9 cellular contexts compared by ENCODE assay signal in the genomic region with DNA sequence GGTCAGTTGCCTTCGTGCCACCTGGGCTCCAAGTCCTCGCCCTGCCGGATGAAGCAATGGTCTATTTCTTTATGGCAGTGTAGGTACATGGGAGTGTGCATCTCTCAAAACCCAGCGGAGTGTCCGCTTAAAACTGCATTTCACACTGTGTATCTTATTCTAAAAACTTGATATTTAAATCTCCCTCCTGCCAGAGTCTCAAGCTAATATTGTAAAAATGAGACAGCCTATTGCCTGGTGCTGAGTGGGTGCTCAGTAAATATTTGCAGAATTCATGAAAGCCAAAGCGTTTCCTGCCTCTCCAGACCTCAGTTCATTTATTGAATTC. TPM values are rescaled to one million over a fixed set of nuclear protein-coding genes. Genes with fewer than 3 reads are reported as not detected.
A peak's percentile ranks its signal among the peaks of the same experiment; 100 is the strongest.
DNase-seq lines count a peak whose midpoint lies in the region; ATAC-seq, FAIRE-seq and TF ChIP-seq lines count a peak whose summit lies in the region.
"Had no signal": no experiment of that assay in that cellular context is flagged by ENCODE, and none has a peak within 500 bp of the region (broad histone marks: within the 10 kb centered on the region; RNA-seq: fewer than 3 reads in every experiment).

No MANE protein-coding gene starts in this region.

- peak overlapping the region; percentile 97 for H2AFZ ChIP-seq in H9 (ENCODE audit: low read length)
- peak overlapping the region; percentile 59 for H2AFZ ChIP-seq in HepG2 (ENCODE audit: low read length)

- no peaks in the 10 kb centered on the region for H3K9me3 ChIP-seq in AG04450 (ENCODE audit: control insufficient read depth, insufficient read depth, low read length)
- H3K9me3 ChIP-seq in H9 (ENCODE audit: control insufficient read depth, low read depth, low read length): no peaks in the 10 kb centered on the region
- H3K9me3 ChIP-seq in HepG2 (ENCODE audit: low read length): no peaks in the 10 kb centered on the region
- no peaks in the 10 kb centered on the region for H3K9me3 ChIP-seq in tibial nerve

- no peak for TF ChIP-seq EP300 in HepG2 (IDR thresholded peaks at IDR 0.05; ENCODE audit: low read depth in 2 of 2, low read length in 2 of 2)
- no peak for TF ChIP-seq EP300 in HepG2 (CRISPR knock-in tag; IDR thresholded peaks at IDR 0.05; ENCODE audit: borderline replicate concordance)
- TF ChIP-seq EP300 in tibial nerve (IDR thresholded peaks at IDR 0.05): no peak

- no peaks in the 10 kb centered on the region for H3K79me1 ChIP-seq in H9 (ENCODE audit: insufficient read depth, low read depth, low read length, poor library complexity, severe bottlenecking)

- no peak overlapping the region for H2BK120ac ChIP-seq in H9 (ENCODE audit: low read depth, low read length, poor library complexity, severe bottlenecking)

- no TSS peak for BruUV-seq in HepG2 (replicated peaks; lab: Mats Ljungman, UMichigan)

- H3K4me2 ChIP-seq in H9 (ENCODE audit: insufficient read depth, insufficient read length, low read length) (peak overlapping the region; percentile 47), HepG2 (ENCODE audit: low read depth, low read length) (peak overlapping the region; percentile 80)

- no peak overlapping the region for H3K56ac ChIP-seq in H9 (ENCODE audit: insufficient read length, low read depth, low read length)

- H2BK12ac ChIP-seq in H9 (ENCODE audit: insufficient read length, low read depth, low read length): no peak overlapping the region

- H3K4me3 ChIP-seq in AG04450 (ENCODE audit: low read depth, low read length): peak overlapping the region; percentile 92
- peak overlapping the region; percentile 64 to 94 (median 82) for H3K4me3 ChIP-seq in HepG2 (replicated peaks in 1 of 3; ENCODE audit: insufficient read depth in 1 of 3, low read depth in 2 of 3, low read length in 3 of 3)
- H3K4me3 ChIP-seq in tibial nerve: peak overlapping the region; percentile 48 to 98 (median 71)

- TF ChIP-seq RAD21 in HepG2 (CRISPR knock-in tag; IDR thresholded peaks at IDR 0.05): no peak

- H4K20me1 ChIP-seq in H9 (ENCODE audit: control insufficient read depth, insufficient read depth, insufficient read length): no peaks in the 10 kb centered on the region
- H4K20me1 ChIP-seq in HepG2 (ENCODE audit: insufficient read depth, low read length): no peaks in the 10 kb centered on the region

- no peak overlapping the region for H3K4ac ChIP-seq in H9 (ENCODE audit: low read depth, low read length)

- ATAC-seq in activated naive CD8-positive, alpha-beta T cell treated with anti-CD3 and anti-CD28 coated beads, Interleukin-2, amount 10 ng/mL, durations not matched to agents 7 days and 5 days (ENCODE audit: low read depth): peak; percentile 14
- ATAC-seq in HepG2 (peak; percentile 9), GM21390 (IDR thresholded peaks at IDR 0.05; ENCODE audit: unreplicated experiment) (no peak), HG02759 (IDR thresholded peaks at IDR 0.05; ENCODE audit: unreplicated experiment) (no peak)

- no peaks in the 10 kb centered on the region for H3K9me3 Mint-ChIP-seq in H9
- H3K9me3 Mint-ChIP-seq in activated naive CD8-positive, alpha-beta T cell treated with anti-CD3 and anti-CD28 coated beads, Interleukin-2, amount 10 ng/mL, durations not matched to agents 7 days and 5 days: no peaks in the 10 kb centered on the region

- no CpG with 5 or more reads among the region's 6 CpGs for WGBS in H9 (ENCODE audit: extremely low coverage, insufficient read length, low lambda C conversion rate)
- 0% methylated on average over 3 of the region's 6 CpGs for WGBS in HepG2 (ENCODE audit: low lambda C conversion rate)
- WGBS in tibial nerve, 2 donors: 10 to 13% methylated on average over 6 of the region's 6 CpGs

- H3K27me3 ChIP-seq in AG04450 (ENCODE audit: control insufficient read depth, insufficient read depth, low read length) (no peaks in the 10 kb centered on the region), H9 (ENCODE audit: insufficient read depth, low read length) (no peaks in the 10 kb centered on the region), HepG2 (ENCODE audit: control insufficient read depth in 1 of 2, insufficient read depth in 2 of 2, low read length in 2 of 2) (no peaks in the 10 kb centered on the region; a peak in 1 of 5 replicates), tibial nerve (no peaks in the 10 kb centered on the region)

- in situ Hi-C loops in HepG2 (cut with HindIII; ENCODE audit: extremely low pct_ligation_motif_present, low pct_unique_long_range_greater_than_20kb): no loop called here

- H3K79me2 ChIP-seq in H9 (ENCODE audit: insufficient read depth, low read length) (no peaks in the 10 kb centered on the region), HepG2 (ENCODE audit: insufficient read depth, low read length) (peaks cover 24% of the 10 kb centered on the region)

- no peak overlapping the region for H3K27ac ChIP-seq in AG04450 (ENCODE audit: low read depth, low read length)
- no peak overlapping the region for H3K27ac ChIP-seq in H9 (ENCODE audit: insufficient read length, low read depth, low read length)
- no peak overlapping the region for H3K27ac ChIP-seq in HepG2 (ENCODE audit: extremely low read length, insufficient read depth, low read length)
- H3K27ac ChIP-seq in tibial nerve: peak overlapping the region; percentile 69 to 96 (median 88)

- H2BK15ac ChIP-seq in H9 (ENCODE audit: low read depth, low read length): no peak overlapping the region

- H2BK5ac ChIP-seq in H9 (ENCODE audit: insufficient read length, low read length): no peak overlapping the region

- no peak overlapping the region for H3K27ac Mint-ChIP-seq in H9
- peak overlapping the region; percentile 82 for H3K27ac Mint-ChIP-seq in activated naive CD8-positive, alpha-beta T cell treated with anti-CD3 and anti-CD28 coated beads, Interleukin-2, amount 10 ng/mL, durations not matched to agents 7 days and 5 days

- POLR2A ChIA-PET in AG04450 (lab: Yijun Ruan, JAX) (interaction anchor here (0.9 to 1.5 kb wide), 3 partner anchors 10 to 33 kb away, joined by 3 read pairs; no protein-coding TSS in a partner anchor), HepG2 (lab: Yijun Ruan, JAX) (no interaction called here)
- POLR2A ChIA-PET in activated naive CD8-positive, alpha-beta T cell treated with anti-CD3 and anti-CD28 coated beads, Interleukin-2, amount 10 ng/mL, durations not matched to agents 7 days and 5 days (lab: Charles Lee): interaction anchor here (0.7 to 2.2 kb wide), 5 partner anchors 9 to 28 kb away, joined by 3 to 8 read pairs (median 3); no protein-coding TSS in a partner anchor

- no peak overlapping the region for H2AK5ac ChIP-seq in H9 (ENCODE audit: insufficient read length, low read length)

- H3K36me3 Mint-ChIP-seq in H9 (ENCODE audit: insufficient read depth in 1 of 3, low read depth in 3 of 3): peaks cover 0 to 4% (median 0%) of the 10 kb centered on the region in 3 experiments; a peak in 2 of 7 replicates
- H3K36me3 Mint-ChIP-seq in activated naive CD8-positive, alpha-beta T cell treated with anti-CD3 and anti-CD28 coated beads, Interleukin-2, amount 10 ng/mL, durations not matched to agents 7 days and 5 days: peaks cover 21% of the 10 kb centered on the region

- no peak overlapping the region for H4K8ac ChIP-seq in H9 (replicated peaks; ENCODE audit: insufficient read length, low read depth, low read length)

- no peak overlapping the region for H4K5ac ChIP-seq in H9 (ENCODE audit: insufficient read length, low read depth, low read length)

- peaks cover 16 to 20% of the 10 kb centered on the region in 2 experiments for H3K4me1 Mint-ChIP-seq in H9
- peaks cover 32% of the 10 kb centered on the region for H3K4me1 Mint-ChIP-seq in activated naive CD8-positive, alpha-beta T cell treated with anti-CD3 and anti-CD28 coated beads, Interleukin-2, amount 10 ng/mL, durations not matched to agents 7 days and 5 days

- DNase-seq in AG04450 (ENCODE audit: low read depth, low spot score) (no peak), H9 (no peak), HepG2 (ENCODE audit: low spot score) (no peak), tibial nerve (ENCODE audit: low spot score in 2 of 2) (no peak), C1 segment of cervical spinal cord (lab: John Stamatoyannopoulos, UW) (no peak)
- DNase-seq in activated naive CD8-positive, alpha-beta T cell treated with anti-CD3 and anti-CD28 coated beads, Interleukin-2, amount 10 ng/mL, durations not matched to agents 7 days and 5 days: no peak

- 0 out of 2 replicates have a peak overlapping the region, but pooled peaks have one; percentile 74 for H3K14ac ChIP-seq in H9 (ENCODE audit: insufficient read depth, low read length)

- peaks cover 3% of the 10 kb centered on the region for H3K23me2 ChIP-seq in H9 (ENCODE audit: insufficient read length, low read depth, low read length, poor library complexity, severe bottlenecking)

- peak overlapping the region; percentile 61 to 83 for H3K4me3 Mint-ChIP-seq in H9
- H3K4me3 Mint-ChIP-seq in activated naive CD8-positive, alpha-beta T cell treated with anti-CD3 and anti-CD28 coated beads, Interleukin-2, amount 10 ng/mL, durations not matched to agents 7 days and 5 days: peak overlapping the region; percentile 81

- TF ChIP-seq CTCF in AG04450 (IDR thresholded peaks at IDR 0.05; ENCODE audit: low read depth, low read length) (no peak), H9 (conservative IDR thresholded peaks at IDR 0.05) (no peak), HepG2 (CRISPR knock-in tag; IDR thresholded peaks at IDR 0.05) (no peak), tibial nerve (IDR thresholded peaks at IDR 0.05) (no peak)

- intact Hi-C loops in HepG2 (cut with micrococcal nuclease; ENCODE audit: unreplicated experiment): no loop called here

- H3T11ph ChIP-seq in H9 (ENCODE audit: low read length): no peak overlapping the region

- H3K4me1 ChIP-seq in H9 (ENCODE audit: insufficient read depth, low read length) (peaks cover 2% of the 10 kb centered on the region; the same call in 1 of the 2 replicates), HepG2 (ENCODE audit: insufficient read depth, low read length) (peaks cover 79% of the 10 kb centered on the region), tibial nerve (peaks cover 0 to 50% (median 19%) of the 10 kb centered on the region in 4 donors)

- CTCF ChIA-PET in AG04450 (lab: Charles Lee): interaction anchor here (0.6 to 1.7 kb wide), 2 partner anchors 31 to 201 kb away, joined by 7 read pairs; no protein-coding TSS in a partner anchor
- CTCF ChIA-PET in HepG2 (lab: Yijun Ruan, JAX; ENCODE audit: low intra/inter-chr PET ratio, low total read pairs): no interaction called here

- H3K9ac ChIP-seq in H9 (ENCODE audit: extremely low read depth, insufficient read length, low read length) (peak overlapping the region; percentile 34), HepG2 (ENCODE audit: insufficient read depth, low read depth, low read length) (0 out of 2 replicates have a peak overlapping the region, but pooled peaks have one; percentile 13)

- no peak overlapping the region for H2BK20ac ChIP-seq in H9 (ENCODE audit: low read depth, low read length, poor library complexity, severe bottlenecking)

- H3K18ac ChIP-seq in H9 (ENCODE audit: insufficient read length, low read depth, low read length): no peak overlapping the region

- TF ChIP-seq POLR2A in HepG2 (IDR thresholded peaks at IDR 0.05; ENCODE audit: insufficient read depth in 1 of 2, low read depth in 2 of 2, low read length in 2 of 2) (no peak), tibial nerve (IDR thresholded peaks at IDR 0.05) (no peak)

- FAIRE-seq in HepG2 (lab: Jason Lieb, UNC): no peak
- FAIRE-seq: islet of Langerhans had no signal

- H3K36me3 ChIP-seq in HepG2 (replicated peaks in 1 of 2; ENCODE audit: control insufficient read depth in 1 of 2, insufficient read depth in 2 of 2, low read length in 2 of 2) (no peaks in the 10 kb centered on the region), tibial nerve (no peaks in the 10 kb centered on the region)

- H3K27me3 Mint-ChIP-seq in H9 (ENCODE audit: low read depth): peaks cover 2% of the 10 kb centered on the region
- no peaks in the 10 kb centered on the region for H3K27me3 Mint-ChIP-seq in activated naive CD8-positive, alpha-beta T cell treated with anti-CD3 and anti-CD28 coated beads, Interleukin-2, amount 10 ng/mL, durations not matched to agents 7 days and 5 days

- no peak overlapping the region for H3K23ac ChIP-seq in H9 (ENCODE audit: insufficient read length, low read depth, low read length)

- no peak overlapping the region for H4K91ac ChIP-seq in H9 (ENCODE audit: insufficient read length, low read depth, low read length)

RNA-seq across cellular contexts. Expression of a gene that starts 0.3 kb away (rescaled TPM):
- polyA plus RNA-seq in AG04450 (2011; rRNA removed) (42.0 and 42.5 TPM in 2 replicates), HepG2 (2011; rRNA removed) (14.4 and 18.8 TPM in 2 replicates)
- 51.6 and 57.3 TPM in 2 replicates for polyA minus RNA-seq in AG04450 (2011; rRNA and poly(A)+ RNA removed)
- total RNA-seq in H9 (2021) (16.0 and 17.6 TPM in 2 replicates), HepG2 (2016; rRNA removed; fragmentation: Illumina TruSeq; extraction: Trizol) (7.9 and 10.1 TPM in 2 replicates), tibial nerve (100 to 1,000 TPM in 2 of 4 donors, 10 to 100 TPM in 2; 64.5 to 127 (median 94.5) TPM)
- 100 to 1,000 TPM; 123 to 125 TPM for total RNA-seq in activated naive CD8-positive, alpha-beta T cell treated with anti-CD3 and anti-CD28 coated beads, Interleukin-2, amount 10 ng/mL, durations not matched to agents 7 days and 5 days
- total RNA-seq in HepG2 (2016; cell fraction: cytosol; rRNA removed; fragmentation: Illumina TruSeq; extraction: Trizol; ENCODE audit: low read depth): 4.1 and 5.1 TPM in 2 replicates
- 7.4 and 10.4 TPM in 2 replicates for total RNA-seq in HepG2 (2016; cell fraction: insoluble cytoplasmic fraction; rRNA removed; fragmentation: Illumina TruSeq; extraction: Trizol)
- total RNA-seq in HepG2 (2016; cell fraction: membrane; rRNA removed; fragmentation: Illumina TruSeq; extraction: Trizol): 4.5 and 5.3 TPM in 2 replicates
- 12.1 and 12.6 TPM in 2 replicates for total RNA-seq in HepG2 (2016; cell fraction: nucleus; rRNA removed; fragmentation: Illumina TruSeq; extraction: Trizol)
- polyA plus RNA-seq in HepG2 (2011; cell fraction: cytosol; rRNA removed): 8.9 and 11.2 TPM in 2 replicates
- polyA plus RNA-seq in HepG2 (2011; cell fraction: nucleus; rRNA removed): 36.0 and 41.0 TPM in 2 replicates
- 7.6 and 13.3 TPM in 2 replicates for polyA plus RNA-seq in HepG2 (2012)
- 0.70 and 0.78 TPM in 2 replicates for polyA plus RNA-seq in HepG2 (2016; cell fraction: cytosol; fragmentation: Illumina TruSeq; extraction: Trizol; ENCODE audit: low read depth)
- polyA plus RNA-seq in HepG2 (2016; cell fraction: insoluble cytoplasmic fraction; fragmentation: Illumina TruSeq; extraction: Trizol; ENCODE audit: low read depth): 5.9 and 9.0 TPM in 2 replicates
- 1.7 and 1.9 TPM in 2 replicates for polyA plus RNA-seq in HepG2 (2016; cell fraction: membrane; fragmentation: Illumina TruSeq; extraction: Trizol; ENCODE audit: low read depth)
- 16.5 and 18.2 TPM in 2 replicates for polyA plus RNA-seq in HepG2 (2016; cell fraction: nucleus; fragmentation: Illumina TruSeq; extraction: Trizol; ENCODE audit: insufficient read depth, low read depth)
- 27.1 and 31.4 TPM in 2 replicates for polyA minus RNA-seq in HepG2 (2011; rRNA and poly(A)+ RNA removed; ENCODE audit: low replicate concordance)
- polyA minus RNA-seq in HepG2 (2011; cell fraction: cytosol; rRNA and poly(A)+ RNA removed): 8.7 and 10.4 TPM in 2 replicates
- polyA minus RNA-seq in HepG2 (2011; cell fraction: nucleus; rRNA and poly(A)+ RNA removed): 28.2 and 32.3 TPM in 2 replicates

RNA-seq across cellular contexts. Expression of a gene that starts 14.5 kb away (rescaled TPM):
- polyA plus RNA-seq in AG04450 (2011; rRNA removed) (0.04 TPM in 1 of 2 replicates, not detected in the other), HepG2 (2011; rRNA removed) (not detected in 2 replicates)
- polyA minus RNA-seq in AG04450 (2011; rRNA and poly(A)+ RNA removed): 0.14 TPM in 1 of 2 replicates, not detected in the other
- total RNA-seq in H9 (2021) (not detected in 2 replicates), HepG2 (2016; rRNA removed; fragmentation: Illumina TruSeq; extraction: Trizol) (not detected in 2 replicates), tibial nerve (not detected)
- under 1 TPM in 1 of 2 experiments, not detected in 1; 0.11 TPM for total RNA-seq in activated naive CD8-positive, alpha-beta T cell treated with anti-CD3 and anti-CD28 coated beads, Interleukin-2, amount 10 ng/mL, durations not matched to agents 7 days and 5 days
- total RNA-seq in HepG2 (2016; cell fraction: cytosol; rRNA removed; fragmentation: Illumina TruSeq; extraction: Trizol; ENCODE audit: low read depth): not detected in 2 replicates
- total RNA-seq in HepG2 (2016; cell fraction: insoluble cytoplasmic fraction; rRNA removed; fragmentation: Illumina TruSeq; extraction: Trizol): not detected in 2 replicates
- not detected in 2 replicates for total RNA-seq in HepG2 (2016; cell fraction: membrane; rRNA removed; fragmentation: Illumina TruSeq; extraction: Trizol)
- not detected in 2 replicates for total RNA-seq in HepG2 (2016; cell fraction: nucleus; rRNA removed; fragmentation: Illumina TruSeq; extraction: Trizol)
- not detected in 2 replicates for polyA plus RNA-seq in HepG2 (2011; cell fraction: cytosol; rRNA removed)
- not detected in 2 replicates for polyA plus RNA-seq in HepG2 (2011; cell fraction: nucleus; rRNA removed)
- polyA plus RNA-seq in HepG2 (2012): 0.05 TPM in 1 of 2 replicates, not detected in the other
- not detected in 2 replicates for polyA plus RNA-seq in HepG2 (2016; cell fraction: cytosol; fragmentation: Illumina TruSeq; extraction: Trizol; ENCODE audit: low read depth)
- polyA plus RNA-seq in HepG2 (2016; cell fraction: insoluble cytoplasmic fraction; fragmentation: Illumina TruSeq; extraction: Trizol; ENCODE audit: low read depth): not detected in 2 replicates
- not detected in 2 replicates for polyA plus RNA-seq in HepG2 (2016; cell fraction: membrane; fragmentation: Illumina TruSeq; extraction: Trizol; ENCODE audit: low read depth)
- polyA plus RNA-seq in HepG2 (2016; cell fraction: nucleus; fragmentation: Illumina TruSeq; extraction: Trizol; ENCODE audit: insufficient read depth, low read depth): not detected in 2 replicates
- not detected in 2 replicates for polyA minus RNA-seq in HepG2 (2011; rRNA and poly(A)+ RNA removed; ENCODE audit: low replicate concordance)
- not detected in 2 replicates for polyA minus RNA-seq in HepG2 (2011; cell fraction: cytosol; rRNA and poly(A)+ RNA removed)
- not detected in 2 replicates for polyA minus RNA-seq in HepG2 (2011; cell fraction: nucleus; rRNA and poly(A)+ RNA removed)

RNA-seq across cellular contexts. Expression of a gene that starts 53.4 kb away (rescaled TPM):
- polyA plus RNA-seq in AG04450 (2011; rRNA removed): 2.7 and 3.7 TPM in 2 replicates
- polyA minus RNA-seq in AG04450 (2011; rRNA and poly(A)+ RNA removed): 3.3 and 3.9 TPM in 2 replicates
- total RNA-seq in H9 (2021): 37.1 and 43.2 TPM in 2 replicates
- total RNA-seq in activated naive CD8-positive, alpha-beta T cell treated with anti-CD3 and anti-CD28 coated beads, Interleukin-2, amount 10 ng/mL, durations not matched to agents 7 days and 5 days: 1 to 10 TPM in 1 of 2 experiments, under 1 TPM in 1; 0.88 to 1.5 TPM
- 1.5 and 1.8 TPM in 2 replicates for total RNA-seq in HepG2 (2016; rRNA removed; fragmentation: Illumina TruSeq; extraction: Trizol)
- total RNA-seq in HepG2 (2016; cell fraction: cytosol; rRNA removed; fragmentation: Illumina TruSeq; extraction: Trizol; ENCODE audit: low read depth): 6.0 and 7.3 TPM in 2 replicates
- total RNA-seq in HepG2 (2016; cell fraction: insoluble cytoplasmic fraction; rRNA removed; fragmentation: Illumina TruSeq; extraction: Trizol): 1.6 and 2.2 TPM in 2 replicates
- total RNA-seq in HepG2 (2016; cell fraction: membrane; rRNA removed; fragmentation: Illumina TruSeq; extraction: Trizol): 6.9 and 9.0 TPM in 2 replicates
- total RNA-seq in HepG2 (2016; cell fraction: nucleus; rRNA removed; fragmentation: Illumina TruSeq; extraction: Trizol): 0.63 and 0.84 TPM in 2 replicates
- 1.4 and 4.5 TPM in 2 replicates for polyA plus RNA-seq in HepG2 (2011; rRNA removed)
- 1.5 and 2.4 TPM in 2 replicates for polyA plus RNA-seq in HepG2 (2011; cell fraction: cytosol; rRNA removed)
- polyA plus RNA-seq in HepG2 (2011; cell fraction: nucleus; rRNA removed): 0.19 and 0.87 TPM in 2 replicates
- 2.2 and 3.7 TPM in 2 replicates for polyA plus RNA-seq in HepG2 (2012)
- 13.6 and 14.5 TPM in 2 replicates for polyA plus RNA-seq in HepG2 (2016; cell fraction: cytosol; fragmentation: Illumina TruSeq; extraction: Trizol; ENCODE audit: low read depth)
- 3.1 and 4.0 TPM in 2 replicates for polyA plus RNA-seq in HepG2 (2016; cell fraction: insoluble cytoplasmic fraction; fragmentation: Illumina TruSeq; extraction: Trizol; ENCODE audit: low read depth)
- polyA plus RNA-seq in HepG2 (2016; cell fraction: membrane; fragmentation: Illumina TruSeq; extraction: Trizol; ENCODE audit: low read depth): 13.2 TPM in 2 replicates
- polyA plus RNA-seq in HepG2 (2016; cell fraction: nucleus; fragmentation: Illumina TruSeq; extraction: Trizol; ENCODE audit: insufficient read depth, low read depth): 2.5 and 2.6 TPM in 2 replicates
- 1.3 and 2.2 TPM in 2 replicates for polyA minus RNA-seq in HepG2 (2011; rRNA and poly(A)+ RNA removed; ENCODE audit: low replicate concordance)
- 1.8 TPM in 1 of 2 replicates, not detected in the other for polyA minus RNA-seq in HepG2 (2011; cell fraction: cytosol; rRNA and poly(A)+ RNA removed)
- 0.77 TPM in 1 of 2 replicates, not detected in the other for polyA minus RNA-seq in HepG2 (2011; cell fraction: nucleus; rRNA and poly(A)+ RNA removed)
- total RNA-seq in tibial nerve: 10 to 100 TPM in 1 of 4 donors, 1 to 10 TPM in 2, under 1 TPM in 1; 0.63 to 11.0 (median 2.8) TPM

Comparison
In these comparisons a context has a peak if more than half of its experiments do, and no peak if none do; other contexts are left out.
1. H3K27ac ChIP-seq: peak in tibial nerve (4 of 4); none in AG04450 (single experiment), H9 (single experiment) and HepG2 (single experiment).
2. ATAC-seq: peak in activated naive CD8-positive, alpha-beta T cell treated with anti-CD3 and anti-CD28 coated beads, Interleukin-2, amount 10 ng/mL, durations not matched to agents 7 days and 5 days (single experiment) and HepG2 (single experiment); none in GM21390 (single experiment) and HG02759 (single experiment).
3. Peak in every context shown above with its lines, with median percentiles within 50 percentile points of each other: H3K4me3 ChIP-seq.